8 cellular contexts compared by ENCODE assay signal in genomic region chr12:51025182-51025747, GRCh38. TPM values are rescaled to one million over a fixed set of nuclear protein-coding genes. Genes with fewer than 3 reads are reported as not detected.
DNase-seq lines count a peak whose midpoint lies in the region; ATAC-seq and TF ChIP-seq lines count a peak whose summit lies in the region.

No MANE protein-coding gene starts in this region.

- no peaks in the 10 kb centered on the region for H3K27me3 Mint-ChIP-seq in progenitor cell of endocrine pancreas

- H3K4me1 Mint-ChIP-seq in progenitor cell of endocrine pancreas (ENCODE audit: low read depth), result peaks cover 52% of the 10 kb centered on the region

- DNase-seq in OCI-M2 (lab: John Stamatoyannopoulos, UW; ENCODE audit: unreplicated experiment) (peak; percentile 52), epithelial cell of esophagus (ENCODE audit: low read depth) (no peak), progenitor cell of endocrine pancreas (ENCODE audit: low spot score, unreplicated experiment) (no peak), GF-D8 (lab: John Stamatoyannopoulos, UW) (no peak), LoVo (ENCODE audit: low spot score) (no peak)
- no peak for DNase-seq in stimulated activated CD4-positive, alpha-beta T cell treated with anti-CD3 and anti-CD28 coated beads, Interleukin-4, amount 100 ng/mL, for 1 hour

- H3K36me3 Mint-ChIP-seq in progenitor cell of endocrine pancreas (ENCODE audit: insufficient read depth), result no peaks in the 10 kb centered on the region

- peak; percentile 11 for ATAC-seq in GM19372 (IDR thresholded peaks at IDR 0.05; ENCODE audit: low read depth, unreplicated experiment)
- no peak for ATAC-seq in GM21529 (IDR thresholded peaks at IDR 0.05; ENCODE audit: unreplicated experiment)

- TF ChIP-seq CTCF in epithelial cell of esophagus (IDR thresholded peaks at IDR 0.05; ENCODE audit: insufficient read depth, low read depth, low read length, missing control alignments) (no peak), progenitor cell of endocrine pancreas (IDR thresholded peaks at IDR 0.05; ENCODE audit: unreplicated experiment) (no peak)

- no peaks in the 10 kb centered on the region for H3K9me3 Mint-ChIP-seq in progenitor cell of endocrine pancreas (ENCODE audit: low read depth)

- H3K4me3 ChIP-seq in epithelial cell of esophagus (ENCODE audit: low read length), result peak overlapping the region; percentile 76

- peak overlapping the region; percentile 99 for H3K27ac Mint-ChIP-seq in progenitor cell of endocrine pancreas

- peak overlapping the region; percentile 81 for H3K4me3 Mint-ChIP-seq in progenitor cell of endocrine pancreas (ENCODE audit: low read depth)

RNA-seq across cellular contexts. Expression of gene SLC11A2, which starts 0.9 kb away (rescaled TPM):
- total RNA-seq in progenitor cell of endocrine pancreas, result 73.8 and 76.8 TPM in 2 replicates

RNA-seq across cellular contexts. Expression of gene LETMD1, which starts 22.9 kb away (rescaled TPM):
- 58.0 and 66.4 TPM in 2 replicates for total RNA-seq in progenitor cell of endocrine pancreas

RNA-seq across cellular contexts. Expression of gene CSRNP2, which starts 58.1 kb away (rescaled TPM):
- total RNA-seq in progenitor cell of endocrine pancreas, result 66.4 and 67.0 TPM in 2 replicates
